In the genomic region with DNA sequence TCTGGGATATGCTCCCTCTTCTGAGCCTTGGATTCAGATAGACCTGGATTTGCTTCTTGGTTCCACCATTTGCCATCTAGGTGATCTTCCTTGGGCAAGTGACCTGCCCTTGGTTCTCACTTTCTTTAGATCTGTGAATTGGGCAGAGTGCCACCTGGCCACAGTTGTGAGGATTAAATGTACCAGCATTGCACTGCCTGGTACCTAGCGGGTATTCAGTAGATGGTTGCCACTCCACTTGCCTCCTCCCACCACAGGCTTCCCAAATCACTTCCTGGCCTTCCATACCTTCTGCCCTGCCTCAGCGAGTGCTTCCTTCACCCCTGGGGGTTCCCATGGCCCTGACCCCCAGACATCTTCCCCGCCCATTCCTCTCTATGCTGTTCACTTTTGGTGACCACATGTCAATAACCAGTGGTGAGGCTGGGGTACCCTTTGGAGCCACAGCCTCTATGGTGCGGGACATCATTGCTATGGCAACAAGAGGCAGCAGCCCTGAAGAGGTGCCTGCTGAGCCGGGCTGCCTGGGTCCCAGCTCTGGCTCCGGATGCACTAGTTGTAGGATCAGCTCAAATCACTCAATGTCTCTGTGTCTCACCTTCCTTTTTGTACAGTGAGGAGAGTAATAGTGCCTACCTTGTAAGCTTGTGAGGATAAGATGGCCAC, we compare ENCODE assay signal across 15 cellular contexts. TPM values are rescaled to one million over a fixed set of nuclear protein-coding genes. Genes with fewer than 3 reads are reported as not detected.
A peak's percentile ranks its signal among the peaks of the same experiment; 100 is the strongest.
DNase-seq lines count a peak whose midpoint lies in the region; ATAC-seq and TF ChIP-seq lines count a peak whose summit lies in the region.
"Had no signal": no experiment of that assay in that cellular context is flagged by ENCODE, and none has a peak within 500 bp of the region (broad histone marks: within the 10 kb centered on the region; RNA-seq: fewer than 3 reads in every experiment).

No MANE protein-coding gene starts in this region.

- H4K20me1 ChIP-seq in BLaER1 treated with 17β-estradiol and CSF1 and Interleukin-3, amounts not matched to agents 10 nM and 100 nM, result peaks cover 13 to 81% (median 50%) of the 10 kb centered on the region in 11 experiments; a peak in 20 of 22 replicates
- H4K20me1 ChIP-seq in IMR-90 (ENCODE audit: insufficient read depth, low read length), result peaks cover 8% of the 10 kb centered on the region

- dilution Hi-C loops in IMR-90 (cut with HindIII; ENCODE audit: low sequenced_read_pairs, unreplicated experiment), result no loop called here

- DNase-seq in IMR-90 (no peak), upper lobe of right lung (no peak), cerebellar nuclear complex (lab: John Stamatoyannopoulos, UW) (no peak), WTC11 (ENCODE audit: low spot score) (no peak)
- DNase-seq in activated naive CD8-positive, alpha-beta T cell treated with anti-CD3 and anti-CD28 coated beads, Interleukin-2, amount 10 ng/mL, durations not matched to agents 7 days and 5 days, result no peak
- DNase-seq in natural killer cell treated with Interleukin-12 subunit alpha and Interleukin-12 subunit beta and Interleukin-15 and Interleukin-18, amount 100 ng/mL, for 72 hours (ENCODE audit: low spot score), result no peak
- DNase-seq: activated CD4-positive, alpha-beta T cell treated with anti-CD3 and anti-CD28 coated beads, Interleukin-2, amount 50 U/mL, for 48 hours; anterior cingulate cortex; dorsolateral prefrontal cortex; H9; NCI-H345; PC-3; stimulated activated CD4-positive, alpha-beta T cell treated with anti-CD3 and anti-CD28 coated beads, Interleukin-1b, Interleukin-23, amount 100 ng/mL, for 48 hours had no signal

- peak overlapping the region in 2 of 10 experiments; percentile 12; a peak in 3 of 20 replicates for H3K4me3 ChIP-seq in BLaER1 treated with 17β-estradiol and CSF1 and Interleukin-3, amounts not matched to agents 10 nM and 100 nM
- no peak overlapping the region for H3K4me3 ChIP-seq in IMR-90 (ENCODE audit: insufficient read depth, low read depth, low read length)
- no peak overlapping the region for H3K4me3 ChIP-seq in upper lobe of right lung
- H3K4me3 ChIP-seq: dorsolateral prefrontal cortex had no signal

- no peak overlapping the region for H2BK5ac ChIP-seq in IMR-90 (ENCODE audit: low read depth, low read length, poor library complexity, severe bottlenecking)

- no peak overlapping the region for H4K5ac ChIP-seq in IMR-90 (ENCODE audit: low read depth, low read length)

- ATAC-seq in IMR-90 (ENCODE audit: low read depth) (no peak), upper lobe of right lung (no peak), HG02970 (IDR thresholded peaks at IDR 0.05; ENCODE audit: low FRiP score, unreplicated experiment) (no peak), WTC11 (no peak)
- ATAC-seq in activated naive CD8-positive, alpha-beta T cell treated with anti-CD3 and anti-CD28 coated beads, Interleukin-2, amount 10 ng/mL, durations not matched to agents 7 days and 5 days (ENCODE audit: low read depth), result peak; percentile 9
- ATAC-seq in natural killer cell treated with Interleukin-12 subunit alpha and Interleukin-12 subunit beta and Interleukin-15 and Interleukin-18, amount 100 ng/mL, for 72 hours, result peak in 1 of 2 donors; percentile 21
- ATAC-seq: PC-3 had no signal

- H3K36me3 ChIP-seq in BLaER1 treated with 17β-estradiol and CSF1 and Interleukin-3, amounts not matched to agents 10 nM and 100 nM, result peaks cover 0 to 15% (median 7%) of the 10 kb centered on the region in 11 experiments; a peak in 9 of 22 replicates
- H3K36me3 ChIP-seq in IMR-90 (ENCODE audit: control insufficient read depth, insufficient read depth, low read length) (no peaks in the 10 kb centered on the region), upper lobe of right lung (no peaks in the 10 kb centered on the region)

- H3K4me1 Mint-ChIP-seq in activated naive CD8-positive, alpha-beta T cell treated with anti-CD3 and anti-CD28 coated beads, Interleukin-2, amount 10 ng/mL, durations not matched to agents 7 days and 5 days, result peaks cover 78% of the 10 kb centered on the region
- H3K4me1 Mint-ChIP-seq in natural killer cell treated with Interleukin-12 subunit alpha and Interleukin-12 subunit beta and Interleukin-15 and Interleukin-18, amount 100 ng/mL, for 72 hours (ENCODE audit: low read depth in 2 of 2), result peaks cover 60 to 71% of the 10 kb centered on the region in 2 donors
- H3K4me1 Mint-ChIP-seq in WTC11, result peaks cover 11% of the 10 kb centered on the region; the same call in 1 of the 2 replicates

- no peak overlapping the region for H3K18ac ChIP-seq in IMR-90 (ENCODE audit: low read depth, low read length)

- H2BK120ac ChIP-seq in IMR-90 (ENCODE audit: low read depth, low read length), result no peak overlapping the region

- TF ChIP-seq RAD21 in IMR-90 (IDR thresholded peaks at IDR 0.05; ENCODE audit: low read length), result no peak

- peak overlapping the region in 8 of 11 experiments; percentile 2 to 55 (median 16); a peak in 10 of 22 replicates for H3K9ac ChIP-seq in BLaER1 treated with 17β-estradiol and CSF1 and Interleukin-3, amounts not matched to agents 10 nM and 100 nM
- no peak overlapping the region for H3K9ac ChIP-seq in IMR-90 (ENCODE audit: low read depth, low read length)

- H2BK20ac ChIP-seq in IMR-90 (ENCODE audit: low read depth, low read length), result no peak overlapping the region

- no peaks in the 10 kb centered on the region for H3K27me3 Mint-ChIP-seq in activated naive CD8-positive, alpha-beta T cell treated with anti-CD3 and anti-CD28 coated beads, Interleukin-2, amount 10 ng/mL, durations not matched to agents 7 days and 5 days
- no peaks in the 10 kb centered on the region for H3K27me3 Mint-ChIP-seq in natural killer cell treated with Interleukin-12 subunit alpha and Interleukin-12 subunit beta and Interleukin-15 and Interleukin-18, amount 100 ng/mL, for 72 hours
- H3K27me3 Mint-ChIP-seq in WTC11 (ENCODE audit: low read depth), result no peaks in the 10 kb centered on the region

- H3K4me1 ChIP-seq in BLaER1 treated with 17β-estradiol and CSF1 and Interleukin-3, amounts not matched to agents 10 nM and 100 nM, result peaks cover 71 to 92% (median 82%) of the 10 kb centered on the region in 10 experiments
- H3K4me1 ChIP-seq in IMR-90 (ENCODE audit: control insufficient read depth, insufficient read depth, low read length) (peaks cover 10% of the 10 kb centered on the region; the same call in 1 of the 2 replicates), upper lobe of right lung (peaks cover 27% of the 10 kb centered on the region)

- WGBS in IMR-90 (ENCODE audit: extremely low coverage in 2 of 2, insufficient read length in 1 of 2), 2 experiments, result 90% methylated on average over 3 of the region's 6 CpGs; no CpG with 5 or more reads in 1 of the 2 experiments

- no peak overlapping the region for H2BK15ac ChIP-seq in IMR-90 (ENCODE audit: low read depth, low read length)

- peaks cover 0 to 41% of the 10 kb centered on the region in 2 experiments for H3K79me1 ChIP-seq in IMR-90 (ENCODE audit: low read depth in 1 of 2, low read length in 2 of 2)

- no peaks in the 10 kb centered on the region; a peak in 1 of 22 replicates for H3K9me3 ChIP-seq in BLaER1 treated with 17β-estradiol and CSF1 and Interleukin-3, amounts not matched to agents 10 nM and 100 nM (replicated peaks in 1 of 11)
- H3K9me3 ChIP-seq in IMR-90 (ENCODE audit: control insufficient read depth, insufficient read depth, low read length), result no peaks in the 10 kb centered on the region
- H3K9me3 ChIP-seq in upper lobe of right lung, result no peaks in the 10 kb centered on the region

- POLR2A ChIA-PET in IMR-90 (lab: Charles Lee; ENCODE audit: unreplicated experiment), result no interaction called here
- POLR2A ChIA-PET in activated naive CD8-positive, alpha-beta T cell treated with anti-CD3 and anti-CD28 coated beads, Interleukin-2, amount 10 ng/mL, durations not matched to agents 7 days and 5 days (lab: Charles Lee), result interaction anchor here (1.0 to 3.9 kb wide), 7 partner anchors 9 to 57 kb away, joined by 5 to 112 read pairs (median 19); partner anchors contain the start of gene CMTM7
- POLR2A ChIA-PET in WTC11 (lab: Charles Lee), result interaction anchor here (1.2 kb wide), 1 partner anchor 12 kb away, joined by 3 read pairs; no protein-coding TSS in a partner anchor

- H3K27ac ChIP-seq in BLaER1 treated with 17β-estradiol and CSF1 and Interleukin-3, amounts not matched to agents 10 nM and 100 nM, result peak overlapping the region; percentile 7 to 69 (median 60); a peak in 20 of 22 replicates
- H3K27ac ChIP-seq in IMR-90 (ENCODE audit: insufficient read depth, low read length) (no peak overlapping the region), upper lobe of right lung (no peak overlapping the region)

- H2AK9ac ChIP-seq in IMR-90 (replicated peaks; ENCODE audit: low read depth, low read length, poor library complexity), result no peak overlapping the region

- TF ChIP-seq POLR2A in IMR-90 (IDR thresholded peaks at IDR 0.05; ENCODE audit: low read depth, low read length), result no peak

- no TSS peak for BruUV-seq in IMR-90 (replicated peaks; lab: Mats Ljungman, UMichigan)

- H3K36me3 Mint-ChIP-seq in activated naive CD8-positive, alpha-beta T cell treated with anti-CD3 and anti-CD28 coated beads, Interleukin-2, amount 10 ng/mL, durations not matched to agents 7 days and 5 days, result peaks cover 6% of the 10 kb centered on the region
- H3K36me3 Mint-ChIP-seq in natural killer cell treated with Interleukin-12 subunit alpha and Interleukin-12 subunit beta and Interleukin-15 and Interleukin-18, amount 100 ng/mL, for 72 hours, result no peaks in the 10 kb centered on the region
- no peaks in the 10 kb centered on the region for H3K36me3 Mint-ChIP-seq in WTC11

- CTCF ChIA-PET in IMR-90 (lab: Yijun Ruan, JAX) (no interaction called here), WTC11 (lab: Charles Lee) (interaction anchor here (0.8 to 3.3 kb wide), 2 partner anchors 17 to 36 kb away, joined by 3 to 8 read pairs; no protein-coding TSS in a partner anchor)

- H4K8ac ChIP-seq in IMR-90 (ENCODE audit: low read depth in 2 of 2, low read length in 2 of 2), result no peak overlapping the region

- no peak overlapping the region; the same call in 1 of the 2 replicates for H4K91ac ChIP-seq in IMR-90 (ENCODE audit: insufficient read depth, low read depth, low read length)

- H3K4me3 Mint-ChIP-seq in activated naive CD8-positive, alpha-beta T cell treated with anti-CD3 and anti-CD28 coated beads, Interleukin-2, amount 10 ng/mL, durations not matched to agents 7 days and 5 days, result peak overlapping the region; percentile 83
- H3K4me3 Mint-ChIP-seq in natural killer cell treated with Interleukin-12 subunit alpha and Interleukin-12 subunit beta and Interleukin-15 and Interleukin-18, amount 100 ng/mL, for 72 hours, result peak overlapping the region; percentile 83
- no peak overlapping the region for H3K4me3 Mint-ChIP-seq in WTC11
- H3K4me3 Mint-ChIP-seq: H9 had no signal

- intact Hi-C loops in IMR-90 (cut with micrococcal nuclease) (no loop called here), upper lobe of right lung (cut with DNase I) (no loop called here)

- peaks cover 10% of the 10 kb centered on the region; the same call in 1 of the 2 replicates for H3K9me1 ChIP-seq in IMR-90 (ENCODE audit: insufficient read depth, low read length)

- no peaks in the 10 kb centered on the region for H3K27me3 ChIP-seq in BLaER1 treated with 17β-estradiol and CSF1 and Interleukin-3, amounts not matched to agents 10 nM and 100 nM
- H3K27me3 ChIP-seq in IMR-90 (ENCODE audit: control insufficient read depth, insufficient read depth, low read length) (no peaks in the 10 kb centered on the region), upper lobe of right lung (no peaks in the 10 kb centered on the region)

- no peak overlapping the region for H3K4ac ChIP-seq in IMR-90 (ENCODE audit: low read depth, low read length)

- H3K4me2 ChIP-seq in BLaER1 treated with 17β-estradiol and CSF1 and Interleukin-3, amounts not matched to agents 10 nM and 100 nM, result peak overlapping the region; percentile 57 to 90 (median 77)
- H3K4me2 ChIP-seq in IMR-90 (ENCODE audit: low read depth, low read length), result no peak overlapping the region

- H2AFZ ChIP-seq in IMR-90 (replicated peaks; ENCODE audit: low read length, poor library complexity), result no peak overlapping the region

- H3K9me3 Mint-ChIP-seq in activated naive CD8-positive, alpha-beta T cell treated with anti-CD3 and anti-CD28 coated beads, Interleukin-2, amount 10 ng/mL, durations not matched to agents 7 days and 5 days, result no peaks in the 10 kb centered on the region
- no peaks in the 10 kb centered on the region for H3K9me3 Mint-ChIP-seq in natural killer cell treated with Interleukin-12 subunit alpha and Interleukin-12 subunit beta and Interleukin-15 and Interleukin-18, amount 100 ng/mL, for 72 hours
- no peaks in the 10 kb centered on the region for H3K9me3 Mint-ChIP-seq in WTC11
- H3K9me3 Mint-ChIP-seq: H9 had no signal

- H3K27ac Mint-ChIP-seq in activated naive CD8-positive, alpha-beta T cell treated with anti-CD3 and anti-CD28 coated beads, Interleukin-2, amount 10 ng/mL, durations not matched to agents 7 days and 5 days, result peak overlapping the region; percentile 100
- peak overlapping the region; percentile 89 to 91 for H3K27ac Mint-ChIP-seq in natural killer cell treated with Interleukin-12 subunit alpha and Interleukin-12 subunit beta and Interleukin-15 and Interleukin-18, amount 100 ng/mL, for 72 hours
- no peak overlapping the region for H3K27ac Mint-ChIP-seq in WTC11

- in situ Hi-C loops in IMR-90 (cut with MboI; ENCODE audit: low sequenced_read_pairs), result no loop called here

- peak overlapping the region; percentile 21; the same call in 1 of the 2 replicates for H2AK5ac ChIP-seq in IMR-90 (ENCODE audit: low read depth, low read length)

- no peak for TF ChIP-seq CTCF in IMR-90 (conservative IDR thresholded peaks at IDR 0.05; ENCODE audit: low read depth, low read length)
- no peak for TF ChIP-seq CTCF in upper lobe of right lung (IDR thresholded peaks at IDR 0.05)
- TF ChIP-seq CTCF in WTC11 (IDR thresholded peaks at IDR 0.05), result no peak

- H3K56ac ChIP-seq in IMR-90 (ENCODE audit: extremely low read depth, insufficient read depth, low read length), result no peak overlapping the region

- no peak overlapping the region for H3K14ac ChIP-seq in IMR-90 (replicated peaks; ENCODE audit: low read depth, low read length)

- H3K23ac ChIP-seq in IMR-90 (ENCODE audit: low read depth, low read length), result no peak overlapping the region

RNA-seq across cellular contexts. Expression of gene CMTM7, which starts 40.5 kb away (rescaled TPM):
- 3.4 and 3.9 TPM in 2 replicates for total RNA-seq in IMR-90 (2012; rRNA removed)
- 31.4 and 33.7 TPM in 2 replicates for polyA plus RNA-seq in IMR-90 (2012; rRNA removed)
- 30.2 and 33.4 TPM in 2 replicates for polyA plus RNA-seq in IMR-90 (2012; cell fraction: cytosol; rRNA removed)
- 16.1 and 21.9 TPM in 2 replicates for polyA plus RNA-seq in IMR-90 (2012; cell fraction: nucleus; rRNA removed; ENCODE audit: low replicate concordance)
- 10 to 100 TPM; 45.3 to 49.0 TPM for total RNA-seq in activated naive CD8-positive, alpha-beta T cell treated with anti-CD3 and anti-CD28 coated beads, Interleukin-2, amount 10 ng/mL, durations not matched to agents 7 days and 5 days
- 10 to 100 TPM; 17.5 to 34.5 TPM for total RNA-seq in natural killer cell treated with Interleukin-12 subunit alpha and Interleukin-12 subunit beta and Interleukin-15 and Interleukin-18, amount 100 ng/mL, for 72 hours
- 53.2 TPM for total RNA-seq in upper lobe of right lung
- total RNA-seq in WTC11 (2021), result 19.9 to 24.0 TPM (median 23.4 TPM) in 3 replicates

Comparison
In these comparisons a context has a peak if more than half of its experiments do, and no peak if none do; other contexts are left out.
1. H3K27ac ChIP-seq: peak in BLaER1 treated with 17β-estradiol and CSF1 and Interleukin-3, amounts not matched to agents 10 nM and 100 nM (11 of 11); none in IMR-90 (single experiment) and upper lobe of right lung (single experiment).